In the genomic region with DNA sequence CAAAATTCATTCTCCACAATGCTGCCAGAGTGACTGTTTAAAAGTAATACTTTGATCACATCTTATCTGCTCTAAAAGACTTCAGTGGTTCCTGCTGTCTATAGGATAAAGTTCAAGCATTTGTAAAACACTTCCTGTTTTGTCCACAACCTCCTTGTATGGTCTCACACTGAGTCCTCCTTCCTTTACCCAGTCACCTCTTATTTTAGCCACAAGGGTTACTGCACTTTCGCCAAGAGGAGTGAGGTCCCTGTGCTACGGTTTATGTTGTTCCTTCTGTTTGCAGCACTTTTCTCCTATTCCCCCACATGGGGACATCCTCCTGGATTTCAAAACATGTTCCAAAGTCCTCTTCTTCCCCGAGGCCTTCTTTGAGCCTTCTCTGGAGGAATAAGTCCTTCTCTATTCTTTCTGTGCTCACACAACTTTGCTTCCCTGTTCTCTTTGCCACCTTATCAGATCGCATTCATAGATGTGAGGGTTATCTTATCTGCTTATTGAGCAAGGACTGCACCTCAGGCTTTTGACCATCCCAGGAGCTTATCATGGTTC, we compare ENCODE assay signal across 9 cellular contexts.
DNase-seq lines count a peak whose midpoint lies in the region; ATAC-seq lines count a peak whose summit lies in the region.
"Had no signal": no experiment of that assay in that cellular context is flagged by ENCODE, and none has a peak within 500 bp of the region (broad histone marks: within the 10 kb centered on the region; RNA-seq: fewer than 3 reads in every experiment).

No MANE protein-coding gene starts in this region.

- H3K9ac ChIP-seq in mesendoderm (ENCODE audit: low read length) = no peak overlapping the region
- H3K9ac ChIP-seq: KMS-11 had no signal

- peak overlapping the region; percentile 36 for H3K27ac ChIP-seq in mesendoderm (ENCODE audit: low read depth, low read length)
- H3K27ac ChIP-seq: KMS-11 had no signal

- H3K36me3 ChIP-seq in mesendoderm (ENCODE audit: control insufficient read depth, insufficient read depth, low read length) = no peaks in the 10 kb centered on the region

- no peaks in the 10 kb centered on the region for H3K79me1 ChIP-seq in mesendoderm (ENCODE audit: low read length)

- no peak overlapping the region for H2BK5ac ChIP-seq in mesendoderm (ENCODE audit: low read length)

- H2BK15ac ChIP-seq in mesendoderm (replicated peaks; ENCODE audit: low read depth) = peak overlapping the region; percentile 75

- no CpG with 5 or more reads among the region's 4 CpGs for WGBS in mesendoderm (ENCODE audit: extremely low coverage, insufficient coverage, low lambda C conversion rate)

- H3K4me1 ChIP-seq in mesendoderm (ENCODE audit: control insufficient read depth, low read depth, low read length) = peaks cover 5% of the 10 kb centered on the region

- no peak overlapping the region for H4K5ac ChIP-seq in mesendoderm (ENCODE audit: low read length)

- H3K4me2 ChIP-seq in mesendoderm (ENCODE audit: low read length) = no peak overlapping the region

- no peak overlapping the region for H3K23ac ChIP-seq in mesendoderm (ENCODE audit: low read length)

- in situ Hi-C loops in ACHN (cut with HindIII; ENCODE audit: low pct_ligation_motif_present, low pct_unique_long_range_greater_than_20kb, low sequenced_read_pairs) = loop anchor here (25.0 kb wide), 2 partner anchors 122 to 622 kb away; a partner anchor contains a TSS

- H3K79me2 ChIP-seq in mesendoderm (ENCODE audit: control insufficient read depth, insufficient read depth, low read length) = no peaks in the 10 kb centered on the region

- no peak overlapping the region for H3K4ac ChIP-seq in mesendoderm (ENCODE audit: low read depth, low read length)

- peak; percentile 61 for DNase-seq in NOMO-1 treated with DMSO at 0.1 percent for 48 hours (lab: John Stamatoyannopoulos, UW; ENCODE audit: unreplicated experiment)
- peak; percentile 87 for DNase-seq in mesendoderm
- no peak for DNase-seq in NCI-H446 (lab: John Stamatoyannopoulos, UW)
- DNase-seq in ACHN = no peak
- DNase-seq in NCI-H774 (lab: John Stamatoyannopoulos, UW) = no peak
- no peak for DNase-seq in NCI-H2227 (lab: John Stamatoyannopoulos, UW; ENCODE audit: unreplicated experiment)

- peak overlapping the region; percentile 44 for H3K56ac ChIP-seq in mesendoderm (ENCODE audit: low read length)

- H3K4me3 ChIP-seq in mesendoderm (ENCODE audit: low read length) = no peak overlapping the region

- no peak overlapping the region for H2BK120ac ChIP-seq in mesendoderm (ENCODE audit: low read depth, low read length)

- H2AK5ac ChIP-seq in mesendoderm (ENCODE audit: low read length) = no peak overlapping the region

- ATAC-seq in GM18870 (IDR thresholded peaks at IDR 0.05; ENCODE audit: unreplicated experiment) (peak; percentile 74), HG02884 (IDR thresholded peaks at IDR 0.05; ENCODE audit: unreplicated experiment) (peak; percentile 63)

- H4K8ac ChIP-seq in mesendoderm (ENCODE audit: low read depth, low read length) = no peak overlapping the region

- H3K18ac ChIP-seq in mesendoderm (ENCODE audit: low read length) = no peak overlapping the region

- no peaks in the 10 kb centered on the region for H3K27me3 ChIP-seq in mesendoderm (ENCODE audit: insufficient read depth, low read length, poor library complexity)

Comparison
In these comparisons a context has a peak if more than half of its experiments do, and no peak if none do; other contexts are left out.
1. DNase-seq: peak in NOMO-1 treated with DMSO at 0.1 percent for 48 hours (single experiment) and mesendoderm (single experiment); none in NCI-H446 (0 of 2), ACHN (single experiment), NCI-H774 (single experiment) and NCI-H2227 (single experiment).